13 cellular contexts compared by ENCODE assay signal in genomic region chr2:62099523-62100175, GRCh38.
DNase-seq lines count a peak whose midpoint lies in the region; ATAC-seq and TF ChIP-seq lines count a peak whose summit lies in the region.
"Had no signal": no experiment of that assay in that cellular context is flagged by ENCODE, and none has a peak within 500 bp of the region (broad histone marks: within the 10 kb centered on the region; RNA-seq: fewer than 3 reads in every experiment).

No MANE protein-coding gene starts in this region.

- TF ChIP-seq CTCF in GM13977 (IDR thresholded peaks at IDR 0.05; ENCODE audit: extremely low read depth, insufficient read depth, missing control alignments) (no peak), OCI-LY7 (conservative IDR thresholded peaks at IDR 0.05; ENCODE audit: low read length) (no peak), brain microvascular endothelial cell (IDR thresholded peaks at IDR 0.05; ENCODE audit: low read depth, low read length, missing control alignments) (no peak)

- peak; percentile 44 for DNase-seq in GM13977 (ENCODE audit: low spot score)
- peak; percentile 49 for DNase-seq in OCI-LY7 (ENCODE audit: low spot score)
- no peak for DNase-seq in head of caudate nucleus
- DNase-seq in NCI-H1694 (lab: John Stamatoyannopoulos, UW) = no peak
- DNase-seq in brain microvascular endothelial cell = no peak
- DNase-seq in activated effector memory CD4-positive, alpha-beta T cell treated with Interleukin-2 at 50 U/mL for 16 hours = no peak
- DNase-seq: colonic mucosa, NCI-H1930 had no signal

- H3K4me2 ChIP-seq in OCI-LY7 (ENCODE audit: low read length) = peak overlapping the region; percentile 66

- POLR2A ChIA-PET in OCI-LY7 (lab: Charles Lee) = interaction anchor here (0.5 to 1.6 kb wide), 11 partner anchors 11 to 921 kb away, joined by 3 to 5 read pairs (median 3); no protein-coding TSS in a partner anchor

- CTCF ChIA-PET in OCI-LY7 (lab: Charles Lee; ENCODE audit: unreplicated experiment) = no interaction called here

- BruUV-seq in OCI-LY7 (replicated peaks; lab: Mats Ljungman, UMichigan) = no TSS peak

- in situ Hi-C loops in GM13977 (cut with MboI; ENCODE audit: low pct_unique_long_range_greater_than_20kb, low sequenced_read_pairs, unreplicated experiment) (no loop called here), brain microvascular endothelial cell (cut with HindIII; ENCODE audit: low pct_ligation_motif_present, low sequenced_read_pairs) (no loop called here)

- H3K4me3 ChIP-seq in OCI-LY7 (ENCODE audit: low read depth, low read length, poor library complexity, severe bottlenecking) (peak overlapping the region; percentile 34), brain microvascular endothelial cell (ENCODE audit: low read depth, low read length) (no peak overlapping the region)
- H3K4me3 ChIP-seq: colonic mucosa, SK-N-MC had no signal

- no peaks in the 10 kb centered on the region for H3K9me3 ChIP-seq in OCI-LY7 (ENCODE audit: low read length)
- H3K9me3 ChIP-seq: colonic mucosa had no signal

- ATAC-seq in GM19455 (IDR thresholded peaks at IDR 0.05; ENCODE audit: unreplicated experiment) (peak; percentile 82), HG03025 (IDR thresholded peaks at IDR 0.05; ENCODE audit: low FRiP score, unreplicated experiment) (peak; percentile 77)

- H3K79me2 ChIP-seq in OCI-LY7 (ENCODE audit: insufficient read depth, low read depth, low read length) = no peaks in the 10 kb centered on the region
- H3K79me2 ChIP-seq: parathyroid adenoma had no signal

- H3K27ac ChIP-seq in OCI-LY7 (ENCODE audit: low read depth, low read length, poor library complexity, severe bottlenecking) = peak overlapping the region; percentile 15
- no peak overlapping the region for H3K27ac ChIP-seq in brain microvascular endothelial cell
- H3K27ac ChIP-seq: C4-2B, colonic mucosa, parathyroid adenoma, SK-N-MC had no signal

- H3K4me1 ChIP-seq in OCI-LY7 (ENCODE audit: insufficient read depth, low read length, poor library complexity, severe bottlenecking) = peaks cover 30% of the 10 kb centered on the region
- H3K4me1 ChIP-seq: colonic mucosa, parathyroid adenoma had no signal

- intact Hi-C loops in OCI-LY7 (cut with micrococcal nuclease; ENCODE audit: unreplicated experiment) (no loop called here), head of caudate nucleus (cut with DNase I) (no loop called here)

- peak overlapping the region; percentile 83 for H2AFZ ChIP-seq in OCI-LY7 (ENCODE audit: low read length)
- H2AFZ ChIP-seq: parathyroid adenoma had no signal

- H3K36me3 ChIP-seq in OCI-LY7 (ENCODE audit: insufficient read depth, low read length) = no peaks in the 10 kb centered on the region
- H3K36me3 ChIP-seq in brain microvascular endothelial cell (replicated peaks) = no peaks in the 10 kb centered on the region
- H3K36me3 ChIP-seq: colonic mucosa had no signal

- H4K20me1 ChIP-seq in OCI-LY7 (ENCODE audit: insufficient read depth, low read length) = no peaks in the 10 kb centered on the region

- no peaks in the 10 kb centered on the region for H3K9me2 ChIP-seq in OCI-LY7 (ENCODE audit: insufficient read depth, low read length)

- H3K27me3 ChIP-seq in brain microvascular endothelial cell (replicated peaks) = no peaks in the 10 kb centered on the region
- H3K27me3 ChIP-seq: colonic mucosa had no signal

Comparison
In these comparisons a context has a peak if more than half of its experiments do, and no peak if none do; other contexts are left out.
1. DNase-seq: peak in GM13977 (single experiment) and OCI-LY7 (single experiment); none in head of caudate nucleus (0 of 42), NCI-H1694 (single experiment), brain microvascular endothelial cell (single experiment) and activated effector memory CD4-positive, alpha-beta T cell treated with Interleukin-2 at 50 U/mL for 16 hours (single experiment).